Comparison of ENCODE assay signal across 1 cellular context in the genomic region with DNA sequence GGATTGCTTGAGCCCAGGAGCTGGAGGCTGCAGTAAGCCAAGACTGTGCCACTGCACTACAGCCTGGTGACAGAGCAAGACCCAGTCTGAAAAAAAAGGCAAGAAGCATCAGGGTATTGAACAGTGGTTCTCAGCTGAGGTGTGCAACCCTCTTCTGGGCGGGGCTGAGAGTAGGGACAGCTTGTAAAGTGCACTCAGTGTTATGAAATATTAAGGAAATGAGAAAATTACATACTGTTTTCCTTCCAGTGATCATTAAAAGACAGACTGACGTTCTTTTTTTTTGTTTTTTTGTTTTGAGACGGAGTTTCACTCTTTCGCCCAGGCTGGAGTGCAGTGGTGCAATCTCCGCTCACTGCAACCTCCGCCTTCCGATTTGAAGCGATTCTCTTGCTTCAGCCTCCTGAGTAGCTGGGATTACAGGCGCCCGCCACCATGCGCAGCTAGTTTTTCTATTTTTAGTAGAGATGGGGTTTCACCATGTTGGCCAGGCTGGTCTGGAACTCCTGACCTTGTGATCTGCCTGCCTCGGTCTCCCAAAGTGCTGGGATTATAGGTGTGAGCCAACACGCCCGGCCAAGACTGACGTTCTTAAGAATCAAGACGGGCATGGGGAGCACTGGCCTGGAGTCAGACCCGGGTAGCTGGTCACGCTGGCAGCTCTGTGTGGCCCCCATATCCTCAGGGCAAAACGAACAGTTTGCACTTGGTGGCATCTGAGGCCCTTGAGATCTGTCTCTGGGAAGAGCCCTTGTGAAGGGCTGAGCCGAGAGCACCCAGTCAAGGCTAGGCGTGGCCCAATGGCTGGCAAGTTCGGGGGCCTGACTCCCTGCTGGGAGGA.
TF ChIP-seq lines count a peak whose summit lies in the region.

No MANE protein-coding gene starts in this region.

TF ChIP-seq in H1, 55 proteins besides CTCF, POLR2A, EP300 and RAD21:
- TF ChIP-seq JUND (IDR thresholded peaks at IDR 0.05; ENCODE audit: low read length) (no peak), KDM5A (IDR thresholded peaks at IDR 0.05; ENCODE audit: low read length) (no peak), HDAC2 (IDR thresholded peaks at IDR 0.05; ENCODE audit: borderline replicate concordance in 1 of 2, low read depth in 2 of 2, low read length in 2 of 2) (no peak), TAF1 (IDR thresholded peaks at IDR 0.05; ENCODE audit: low read depth, low read length) (no peak), CTBP2 (IDR thresholded peaks at IDR 0.05; ENCODE audit: borderline replicate concordance, insufficient read depth, insufficient read length, low read length) (no peak), MAFK (IDR thresholded peaks at IDR 0.05; ENCODE audit: low read depth, low read length) (no peak), POLR2AphosphoS5 (IDR thresholded peaks at IDR 0.05; ENCODE audit: low read depth, low read length) (no peak), BACH1 (IDR thresholded peaks at IDR 0.05; ENCODE audit: low read length) (no peak), TCF12 (IDR thresholded peaks at IDR 0.05; ENCODE audit: low read depth, low read length) (no peak), CHD1 (IDR thresholded peaks at IDR 0.05; ENCODE audit: low read depth, low read length) (no peak), JUN (IDR thresholded peaks at IDR 0.05; ENCODE audit: low read depth, low read length) (no peak), ZNF274 (IDR thresholded peaks at IDR 0.05; ENCODE audit: borderline replicate concordance, extremely low read depth, low read length) (no peak), RXRA (IDR thresholded peaks at IDR 0.05; ENCODE audit: insufficient read depth, low read depth, low read length) (no peak), SIN3A (conservative IDR thresholded peaks at IDR 0.05 in 1 of 2, IDR thresholded peaks at IDR 0.05 in 1 of 2; ENCODE audit: low read depth in 1 of 2, low read length in 2 of 2) (no peak), RNF2 (IDR thresholded peaks at IDR 0.05; ENCODE audit: borderline replicate concordance, low read depth, low read length, missing control alignments, poor library complexity, severe bottlenecking) (no peak), SIX5 (IDR thresholded peaks at IDR 0.05; ENCODE audit: low read depth, low read length) (no peak), SUZ12 (IDR thresholded peaks at IDR 0.05; ENCODE audit: low read length) (no peak), HDAC6 (IDR thresholded peaks at IDR 0.05; ENCODE audit: low read depth, low read length) (no peak)
- TF ChIP-seq, protein P1, sequence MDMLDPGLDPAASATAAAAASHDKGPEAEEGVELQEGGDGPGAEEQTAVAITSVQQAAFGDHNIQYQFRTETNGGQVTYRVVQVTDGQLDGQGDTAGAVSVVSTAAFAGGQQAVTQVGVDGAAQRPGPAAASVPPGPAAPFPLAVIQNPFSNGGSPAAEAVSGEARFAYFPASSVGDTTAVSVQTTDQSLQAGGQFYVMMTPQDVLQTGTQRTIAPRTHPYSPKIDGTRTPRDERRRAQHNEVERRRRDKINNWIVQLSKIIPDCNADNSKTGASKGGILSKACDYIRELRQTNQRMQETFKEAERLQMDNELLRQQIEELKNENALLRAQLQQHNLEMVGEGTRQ (IDR thresholded peaks at IDR 0.05; ENCODE audit: low read length) = no peak
- TF ChIP-seq, protein P2, sequence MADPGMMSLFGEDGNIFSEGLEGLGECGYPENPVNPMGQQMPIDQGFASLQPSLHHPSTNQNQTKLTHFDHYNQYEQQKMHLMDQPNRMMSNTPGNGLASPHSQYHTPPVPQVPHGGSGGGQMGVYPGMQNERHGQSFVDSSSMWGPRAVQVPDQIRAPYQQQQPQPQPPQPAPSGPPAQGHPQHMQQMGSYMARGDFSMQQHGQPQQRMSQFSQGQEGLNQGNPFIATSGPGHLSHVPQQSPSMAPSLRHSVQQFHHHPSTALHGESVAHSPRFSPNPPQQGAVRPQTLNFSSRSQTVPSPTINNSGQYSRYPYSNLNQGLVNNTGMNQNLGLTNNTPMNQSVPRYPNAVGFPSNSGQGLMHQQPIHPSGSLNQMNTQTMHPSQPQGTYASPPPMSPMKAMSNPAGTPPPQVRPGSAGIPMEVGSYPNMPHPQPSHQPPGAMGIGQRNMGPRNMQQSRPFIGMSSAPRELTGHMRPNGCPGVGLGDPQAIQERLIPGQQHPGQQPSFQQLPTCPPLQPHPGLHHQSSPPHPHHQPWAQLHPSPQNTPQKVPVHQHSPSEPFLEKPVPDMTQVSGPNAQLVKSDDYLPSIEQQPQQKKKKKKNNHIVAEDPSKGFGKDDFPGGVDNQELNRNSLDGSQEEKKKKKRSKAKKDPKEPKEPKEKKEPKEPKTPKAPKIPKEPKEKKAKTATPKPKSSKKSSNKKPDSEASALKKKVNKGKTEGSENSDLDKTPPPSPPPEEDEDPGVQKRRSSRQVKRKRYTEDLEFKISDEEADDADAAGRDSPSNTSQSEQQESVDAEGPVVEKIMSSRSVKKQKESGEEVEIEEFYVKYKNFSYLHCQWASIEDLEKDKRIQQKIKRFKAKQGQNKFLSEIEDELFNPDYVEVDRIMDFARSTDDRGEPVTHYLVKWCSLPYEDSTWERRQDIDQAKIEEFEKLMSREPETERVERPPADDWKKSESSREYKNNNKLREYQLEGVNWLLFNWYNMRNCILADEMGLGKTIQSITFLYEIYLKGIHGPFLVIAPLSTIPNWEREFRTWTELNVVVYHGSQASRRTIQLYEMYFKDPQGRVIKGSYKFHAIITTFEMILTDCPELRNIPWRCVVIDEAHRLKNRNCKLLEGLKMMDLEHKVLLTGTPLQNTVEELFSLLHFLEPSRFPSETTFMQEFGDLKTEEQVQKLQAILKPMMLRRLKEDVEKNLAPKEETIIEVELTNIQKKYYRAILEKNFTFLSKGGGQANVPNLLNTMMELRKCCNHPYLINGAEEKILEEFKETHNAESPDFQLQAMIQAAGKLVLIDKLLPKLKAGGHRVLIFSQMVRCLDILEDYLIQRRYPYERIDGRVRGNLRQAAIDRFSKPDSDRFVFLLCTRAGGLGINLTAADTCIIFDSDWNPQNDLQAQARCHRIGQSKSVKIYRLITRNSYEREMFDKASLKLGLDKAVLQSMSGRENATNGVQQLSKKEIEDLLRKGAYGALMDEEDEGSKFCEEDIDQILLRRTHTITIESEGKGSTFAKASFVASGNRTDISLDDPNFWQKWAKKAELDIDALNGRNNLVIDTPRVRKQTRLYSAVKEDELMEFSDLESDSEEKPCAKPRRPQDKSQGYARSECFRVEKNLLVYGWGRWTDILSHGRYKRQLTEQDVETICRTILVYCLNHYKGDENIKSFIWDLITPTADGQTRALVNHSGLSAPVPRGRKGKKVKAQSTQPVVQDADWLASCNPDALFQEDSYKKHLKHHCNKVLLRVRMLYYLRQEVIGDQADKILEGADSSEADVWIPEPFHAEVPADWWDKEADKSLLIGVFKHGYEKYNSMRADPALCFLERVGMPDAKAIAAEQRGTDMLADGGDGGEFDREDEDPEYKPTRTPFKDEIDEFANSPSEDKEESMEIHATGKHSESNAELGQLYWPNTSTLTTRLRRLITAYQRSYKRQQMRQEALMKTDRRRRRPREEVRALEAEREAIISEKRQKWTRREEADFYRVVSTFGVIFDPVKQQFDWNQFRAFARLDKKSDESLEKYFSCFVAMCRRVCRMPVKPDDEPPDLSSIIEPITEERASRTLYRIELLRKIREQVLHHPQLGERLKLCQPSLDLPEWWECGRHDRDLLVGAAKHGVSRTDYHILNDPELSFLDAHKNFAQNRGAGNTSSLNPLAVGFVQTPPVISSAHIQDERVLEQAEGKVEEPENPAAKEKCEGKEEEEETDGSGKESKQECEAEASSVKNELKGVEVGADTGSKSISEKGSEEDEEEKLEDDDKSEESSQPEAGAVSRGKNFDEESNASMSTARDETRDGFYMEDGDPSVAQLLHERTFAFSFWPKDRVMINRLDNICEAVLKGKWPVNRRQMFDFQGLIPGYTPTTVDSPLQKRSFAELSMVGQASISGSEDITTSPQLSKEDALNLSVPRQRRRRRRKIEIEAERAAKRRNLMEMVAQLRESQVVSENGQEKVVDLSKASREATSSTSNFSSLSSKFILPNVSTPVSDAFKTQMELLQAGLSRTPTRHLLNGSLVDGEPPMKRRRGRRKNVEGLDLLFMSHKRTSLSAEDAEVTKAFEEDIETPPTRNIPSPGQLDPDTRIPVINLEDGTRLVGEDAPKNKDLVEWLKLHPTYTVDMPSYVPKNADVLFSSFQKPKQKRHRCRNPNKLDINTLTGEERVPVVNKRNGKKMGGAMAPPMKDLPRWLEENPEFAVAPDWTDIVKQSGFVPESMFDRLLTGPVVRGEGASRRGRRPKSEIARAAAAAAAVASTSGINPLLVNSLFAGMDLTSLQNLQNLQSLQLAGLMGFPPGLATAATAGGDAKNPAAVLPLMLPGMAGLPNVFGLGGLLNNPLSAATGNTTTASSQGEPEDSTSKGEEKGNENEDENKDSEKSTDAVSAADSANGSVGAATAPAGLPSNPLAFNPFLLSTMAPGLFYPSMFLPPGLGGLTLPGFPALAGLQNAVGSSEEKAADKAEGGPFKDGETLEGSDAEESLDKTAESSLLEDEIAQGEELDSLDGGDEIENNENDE (IDR thresholded peaks at IDR 0.05; ENCODE audit: insufficient replicate concordance, low read length) = no peak
